ENCODE assay signal across 8 cellular contexts in the genomic region with DNA sequence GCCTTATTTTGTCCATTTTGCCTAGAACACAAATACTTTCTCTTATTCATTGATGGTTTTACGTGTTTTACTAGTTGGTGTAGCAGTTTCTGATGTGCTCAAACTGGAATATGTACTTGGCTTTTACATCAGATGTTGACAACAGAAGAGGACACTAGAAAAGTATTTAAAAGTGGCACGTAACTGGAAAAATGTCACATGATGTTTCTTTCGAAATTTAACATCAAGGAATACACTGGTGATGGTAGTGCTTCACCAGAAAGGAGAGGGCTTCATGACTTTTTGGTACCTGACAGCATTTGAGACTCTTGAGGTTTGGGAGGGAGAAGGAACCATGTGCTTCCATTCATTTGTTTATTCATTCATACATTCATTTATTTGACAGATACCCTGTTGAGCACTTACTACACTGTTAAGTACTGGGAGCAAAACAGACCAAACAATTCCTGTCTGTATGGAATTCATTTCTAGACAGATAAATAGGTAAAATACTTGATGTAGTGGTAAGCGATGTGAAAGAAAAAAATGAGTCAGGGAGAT. TPM values are rescaled to one million over a fixed set of nuclear protein-coding genes. Genes with fewer than 3 reads are reported as not detected.
DNase-seq lines count a peak whose midpoint lies in the region; ATAC-seq and TF ChIP-seq lines count a peak whose summit lies in the region.

No MANE protein-coding gene starts in this region.

- H3K27me3 ChIP-seq in BE2C: no peaks in the 10 kb centered on the region
- H3K27me3 ChIP-seq in tibial nerve: no peaks in the 10 kb centered on the region

- TF ChIP-seq POLR2A in tibial nerve (IDR thresholded peaks at IDR 0.05): no peak

- H3K4me1 Mint-ChIP-seq in central memory CD8-positive, alpha-beta T cell: peaks cover 33% of the 10 kb centered on the region
- peaks cover 28 to 42% (median 38%) of the 10 kb centered on the region in 3 donors for H3K4me1 Mint-ChIP-seq in naive B cell

- peak overlapping the region; percentile 93 for H3K27ac Mint-ChIP-seq in central memory CD8-positive, alpha-beta T cell (ENCODE audit: low read depth)
- H3K27ac Mint-ChIP-seq in naive B cell: peak overlapping the region in 5 of 6 donors; percentile 3 to 90 (median 38)

- WGBS in tibial nerve, 2 donors: 42 to 51% methylated on average over 4 of the region's 4 CpGs

- no peak for TF ChIP-seq CTCF in BE2C (IDR thresholded peaks at IDR 0.05; ENCODE audit: low read depth, low read length)
- no peak for TF ChIP-seq CTCF in tibial nerve (IDR thresholded peaks at IDR 0.05)

- H3K9me3 ChIP-seq in BE2C: no peaks in the 10 kb centered on the region
- H3K9me3 ChIP-seq in tibial nerve: no peaks in the 10 kb centered on the region

- H3K9me3 Mint-ChIP-seq in central memory CD8-positive, alpha-beta T cell: peaks cover 5% of the 10 kb centered on the region
- peaks cover 0 to 5% (median 0%) of the 10 kb centered on the region in 7 donors for H3K9me3 Mint-ChIP-seq in naive B cell

- H3K27me3 Mint-ChIP-seq in central memory CD8-positive, alpha-beta T cell: no peaks in the 10 kb centered on the region
- H3K27me3 Mint-ChIP-seq in naive B cell: no peaks in the 10 kb centered on the region

- H3K36me3 ChIP-seq in BE2C (peaks cover under 1% of the 10 kb centered on the region), tibial nerve (peaks cover 0 to 9% (median 0%) of the 10 kb centered on the region in 3 donors)

- peak overlapping the region; percentile 93 for H3K4me3 Mint-ChIP-seq in central memory CD8-positive, alpha-beta T cell
- peak overlapping the region; percentile 59 to 95 (median 94) for H3K4me3 Mint-ChIP-seq in naive B cell

- ATAC-seq in central memory CD8-positive, alpha-beta T cell (replicated peaks; ENCODE audit: extremely low read depth, poor library complexity, severe bottlenecking): no peak
- ATAC-seq in naive B cell (ENCODE audit: low read depth in 2 of 2) (no peak), GM19324 (IDR thresholded peaks at IDR 0.05; ENCODE audit: low FRiP score, unreplicated experiment) (no peak)

- DNase-seq in BE2C (no peak), naive B cell (no peak), caudate nucleus (lab: John Stamatoyannopoulos, UW) (no peak), tibial nerve (ENCODE audit: low spot score in 2 of 2) (no peak), A172 (ENCODE audit: low spot score) (no peak)
- no peak for DNase-seq in Jurkat, Clone E6-1 (ENCODE audit: low read depth, low spot score)
- DNase-seq in central memory CD8-positive, alpha-beta T cell (ENCODE audit: low spot score in 2 of 2): no peak

- peaks cover 18% of the 10 kb centered on the region for H3K36me3 Mint-ChIP-seq in central memory CD8-positive, alpha-beta T cell (ENCODE audit: insufficient read depth)
- peaks cover 2 to 9% of the 10 kb centered on the region in 2 donors for H3K36me3 Mint-ChIP-seq in naive B cell

- TF ChIP-seq EP300 in tibial nerve (IDR thresholded peaks at IDR 0.05): no peak

- H3K4me3 ChIP-seq in BE2C (ENCODE audit: low read depth, low read length) (peak overlapping the region; percentile 94), tibial nerve (peak overlapping the region in 2 of 4 donors; percentile 83 to 94)
- H3K4me3 ChIP-seq in Jurkat, Clone E6-1 (ENCODE audit: low read length): peak overlapping the region; percentile 95

- no peak overlapping the region for H3K27ac ChIP-seq in caudate nucleus (ENCODE audit: low read depth, low read length)
- peak overlapping the region in 1 of 4 donors; percentile 99 for H3K27ac ChIP-seq in tibial nerve

- H3K4me1 ChIP-seq in BE2C (peaks cover 9% of the 10 kb centered on the region), tibial nerve (peaks cover 0 to 54% (median 25%) of the 10 kb centered on the region in 4 donors)

RNA-seq across cellular contexts. Expression of a gene that starts 1.5 kb away (rescaled TPM):
- 59.5 TPM for polyA plus RNA-seq in BE2C (2012; ENCODE audit: insufficient read depth, insufficient read length, low read depth)
- polyA plus RNA-seq in Jurkat, Clone E6-1 (2012; ENCODE audit: insufficient read depth, insufficient read length): 40.4 TPM
- polyA plus RNA-seq in naive B cell (ENCODE audit: low read depth in 6 of 6): 10 to 100 TPM in 5 of 6 donors, 1 to 10 TPM in 1; 9.6 to 33.6 (median 18.3) TPM
- total RNA-seq in tibial nerve: 100 to 1,000 TPM in 2 of 4 donors, 10 to 100 TPM in 2; 66.0 to 106 (median 86.4) TPM
- 45.0 and 58.0 TPM in 2 replicates for total RNA-seq in A172 (2014; rRNA removed; shearing (Covaris generic))
